ENCODE assay signal across 1 cellular context in genomic region chr9:127074561-127075548, GRCh38.
TF ChIP-seq lines count a peak whose summit lies in the region.

No MANE protein-coding gene starts in this region.

TF ChIP-seq in H1, 55 proteins besides CTCF, POLR2A, EP300 and RAD21:
- TF ChIP-seq USF2 (IDR thresholded peaks at IDR 0.05; ENCODE audit: low read length) (no peak), CHD1 (IDR thresholded peaks at IDR 0.05; ENCODE audit: low read depth, low read length) (no peak), RNF2 (IDR thresholded peaks at IDR 0.05; ENCODE audit: borderline replicate concordance, low read depth, low read length, missing control alignments, poor library complexity, severe bottlenecking) (no peak), MAFK (IDR thresholded peaks at IDR 0.05; ENCODE audit: low read depth, low read length) (no peak), NRF1 (IDR thresholded peaks at IDR 0.05; ENCODE audit: low read depth, low read length) (no peak), KDM4A (IDR thresholded peaks at IDR 0.05; ENCODE audit: low read depth, low read length, severe bottlenecking) (no peak), CBX5 (IDR thresholded peaks at IDR 0.05; ENCODE audit: low read depth, low read length) (no peak), CHD2 (IDR thresholded peaks at IDR 0.05; ENCODE audit: low read length) (no peak), GTF2F1 (IDR thresholded peaks at IDR 0.05; ENCODE audit: borderline replicate concordance, low read depth, low read length) (no peak), SP4 (IDR thresholded peaks at IDR 0.05; ENCODE audit: low read length) (no peak), HDAC6 (IDR thresholded peaks at IDR 0.05; ENCODE audit: low read depth, low read length) (no peak), SAP30 (IDR thresholded peaks at IDR 0.05; ENCODE audit: insufficient read depth, insufficient replicate concordance, low read length) (no peak), ASH2L (IDR thresholded peaks at IDR 0.05; ENCODE audit: low read length) (no peak), CEBPB (IDR thresholded peaks at IDR 0.05; ENCODE audit: low read depth, low read length) (no peak), SIRT6 (IDR thresholded peaks at IDR 0.05; ENCODE audit: low read length) (no peak), EZH2 (IDR thresholded peaks at IDR 0.05; ENCODE audit: low read depth, low read length, severe bottlenecking) (no peak)
